ENCODE assay signal across 29 cellular contexts in the genomic region with DNA sequence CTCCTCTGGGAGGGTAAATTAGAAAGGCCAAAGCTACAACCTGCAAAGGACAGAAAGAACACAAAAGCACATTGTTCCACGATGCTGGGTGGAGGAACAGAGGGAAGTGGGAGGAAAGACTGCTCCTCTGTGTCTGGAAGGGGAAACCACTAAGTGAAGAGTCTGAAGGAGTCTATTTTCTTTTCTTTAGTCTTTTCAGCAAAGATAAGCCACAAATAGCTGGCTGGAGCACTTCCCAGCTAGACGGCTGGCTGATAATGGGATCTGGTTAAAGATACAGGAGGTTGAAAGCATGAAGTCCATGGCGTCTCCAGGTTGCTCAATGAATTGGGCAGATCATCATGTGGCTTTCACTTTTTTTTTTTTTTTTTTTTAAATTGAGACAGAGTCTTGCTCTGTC.
DNase-seq lines count a peak whose midpoint lies in the region; ATAC-seq, FAIRE-seq and TF ChIP-seq lines count a peak whose summit lies in the region.
"Had no signal": no experiment of that assay in that cellular context is flagged by ENCODE, and none has a peak within 500 bp of the region (broad histone marks: within the 10 kb centered on the region; RNA-seq: fewer than 3 reads in every experiment).

No MANE protein-coding gene starts in this region.

- H3K27ac ChIP-seq in IMR-90 (ENCODE audit: insufficient read depth, low read length) (no peak overlapping the region), astrocyte (ENCODE audit: low read depth, low read length) (no peak overlapping the region)
- H3K27ac ChIP-seq: gastroesophageal sphincter, PC-9, skin epidermis, transverse colon had no signal

- H3K9me3 ChIP-seq in IMR-90 (ENCODE audit: control insufficient read depth, insufficient read depth, low read length) = no peaks in the 10 kb centered on the region
- no peaks in the 10 kb centered on the region for H3K9me3 ChIP-seq in astrocyte (ENCODE audit: insufficient read depth, low read depth, low read length)
- H3K9me3 ChIP-seq: gastroesophageal sphincter, transverse colon had no signal

- no peak overlapping the region for H3K56ac ChIP-seq in IMR-90 (ENCODE audit: extremely low read depth, insufficient read depth, low read length)

- WGBS in IMR-90 (ENCODE audit: extremely low coverage in 2 of 2, insufficient read length in 1 of 2), 2 experiments = no CpG with 5 or more reads among the region's 3 CpGs

- no peak overlapping the region for H3K4ac ChIP-seq in IMR-90 (ENCODE audit: low read depth, low read length)

- TF ChIP-seq CTCF in IMR-90 (conservative IDR thresholded peaks at IDR 0.05; ENCODE audit: low read depth, low read length) (no peak), astrocyte (IDR thresholded peaks at IDR 0.05; ENCODE audit: insufficient read depth, low read depth, low read length) (no peak), fibroblast of the aortic adventitia (IDR thresholded peaks at IDR 0.05; ENCODE audit: insufficient read depth, low read length) (no peak), progenitor cell of endocrine pancreas (IDR thresholded peaks at IDR 0.05; ENCODE audit: unreplicated experiment) (no peak)

- no peak overlapping the region for H2BK5ac ChIP-seq in IMR-90 (ENCODE audit: low read depth, low read length, poor library complexity, severe bottlenecking)

- H3K27me3 Mint-ChIP-seq in astrocyte (ENCODE audit: low read depth, unreplicated experiment) (peaks cover 18% of the 10 kb centered on the region), progenitor cell of endocrine pancreas (peaks cover 4% of the 10 kb centered on the region)

- no peak for FAIRE-seq in astrocyte (lab: Jason Lieb, UNC)
- FAIRE-seq: colon, GM12891 had no signal

- peaks cover 2% of the 10 kb centered on the region for H3K9me3 Mint-ChIP-seq in astrocyte (ENCODE audit: unreplicated experiment)
- H3K9me3 Mint-ChIP-seq in progenitor cell of endocrine pancreas (ENCODE audit: low read depth) = peaks cover 3% of the 10 kb centered on the region
- H3K9me3 Mint-ChIP-seq: activated CD4-positive, alpha-beta T cell treated with anti-CD3 and anti-CD28 coated beads, Interleukin-2, amount 10 ng/mL, durations not matched to agents 24 days and 14 days; activated naive CD8-positive, alpha-beta T cell treated with anti-CD3 and anti-CD28 coated beads, Interleukin-2, amount 10 ng/mL, durations not matched to agents 7 days and 5 days; activated T-cell treated with anti-CD3 and anti-CD28 coated beads, Interleukin-2, amount 50 U/mL, for 24 hours; natural killer cell had no signal

- BruUV-seq in IMR-90 (replicated peaks; lab: Mats Ljungman, UMichigan) = no TSS peak

- no peak overlapping the region for H3K14ac ChIP-seq in IMR-90 (replicated peaks; ENCODE audit: low read depth, low read length)

- no peak overlapping the region for H2BK15ac ChIP-seq in IMR-90 (ENCODE audit: low read depth, low read length)

- no peak overlapping the region for H4K8ac ChIP-seq in IMR-90 (ENCODE audit: low read depth in 2 of 2, low read length in 2 of 2)

- H2AK5ac ChIP-seq in IMR-90 (ENCODE audit: low read depth, low read length) = no peak overlapping the region

- no peak for TF ChIP-seq POLR2A in IMR-90 (IDR thresholded peaks at IDR 0.05; ENCODE audit: low read depth, low read length)

- dilution Hi-C loops in IMR-90 (cut with HindIII; ENCODE audit: low sequenced_read_pairs, unreplicated experiment) = no loop called here

- H3K79me2 ChIP-seq in astrocyte (ENCODE audit: insufficient read depth, low read length) = no peaks in the 10 kb centered on the region

- H3K9me1 ChIP-seq in IMR-90 (ENCODE audit: insufficient read depth, low read length) = no peaks in the 10 kb centered on the region

- intact Hi-C loops in IMR-90 (cut with micrococcal nuclease) = no loop called here

- POLR2A ChIA-PET in IMR-90 (lab: Charles Lee; ENCODE audit: unreplicated experiment) = no interaction called here

- peaks cover 7% of the 10 kb centered on the region for H3K4me1 Mint-ChIP-seq in astrocyte (ENCODE audit: low read depth, unreplicated experiment)
- H3K4me1 Mint-ChIP-seq in progenitor cell of endocrine pancreas (ENCODE audit: low read depth) = peaks cover 5% of the 10 kb centered on the region
- H3K4me1 Mint-ChIP-seq: activated CD4-positive, alpha-beta T cell treated with anti-CD3 and anti-CD28 coated beads, Interleukin-2, amount 10 ng/mL, durations not matched to agents 24 days and 14 days; activated naive CD8-positive, alpha-beta T cell treated with anti-CD3 and anti-CD28 coated beads, Interleukin-2, amount 10 ng/mL, durations not matched to agents 7 days and 5 days; CD14-positive monocyte; natural killer cell had no signal

- H3K9ac ChIP-seq in IMR-90 (ENCODE audit: low read depth, low read length) (no peak overlapping the region), astrocyte (ENCODE audit: low read length) (no peak overlapping the region)

- no peak overlapping the region for H3K23ac ChIP-seq in IMR-90 (ENCODE audit: low read depth, low read length)

- H3K4me3 ChIP-seq in IMR-90 (ENCODE audit: insufficient read depth, low read depth, low read length) (no peak overlapping the region), astrocyte (ENCODE audit: insufficient read depth, low read depth, low read length) (no peak overlapping the region), fibroblast of the aortic adventitia (ENCODE audit: low read depth, low read length) (no peak overlapping the region)
- H3K4me3 ChIP-seq: gastroesophageal sphincter, PC-9, skin epidermis, transverse colon had no signal

- H4K20me1 ChIP-seq in IMR-90 (ENCODE audit: insufficient read depth, low read length) (no peaks in the 10 kb centered on the region), astrocyte (ENCODE audit: insufficient read depth, low read length) (no peaks in the 10 kb centered on the region)

- no peak overlapping the region for H2BK20ac ChIP-seq in IMR-90 (ENCODE audit: low read depth, low read length)

- no peak overlapping the region for H3K18ac ChIP-seq in IMR-90 (ENCODE audit: low read depth, low read length)

- H3K27ac Mint-ChIP-seq in astrocyte (ENCODE audit: unreplicated experiment) (no peak overlapping the region), progenitor cell of endocrine pancreas (peak overlapping the region; percentile 26)
- H3K27ac Mint-ChIP-seq: activated CD4-positive, alpha-beta T cell treated with anti-CD3 and anti-CD28 coated beads, Interleukin-2, amount 10 ng/mL, durations not matched to agents 24 days and 14 days; activated naive CD8-positive, alpha-beta T cell treated with anti-CD3 and anti-CD28 coated beads, Interleukin-2, amount 10 ng/mL, durations not matched to agents 7 days and 5 days; activated T-cell treated with anti-CD3 and anti-CD28 coated beads, Interleukin-2, amount 50 U/mL, for 24 hours; natural killer cell had no signal

- no peak for ATAC-seq in IMR-90 (ENCODE audit: low read depth)
- ATAC-seq in GM21737 (IDR thresholded peaks at IDR 0.05; ENCODE audit: unreplicated experiment) = no peak
- ATAC-seq: gastroesophageal sphincter, left ventricle myocardium superior, natural killer cell had no signal

- H4K91ac ChIP-seq in IMR-90 (ENCODE audit: insufficient read depth, low read depth, low read length) = no peak overlapping the region

- H4K5ac ChIP-seq in IMR-90 (ENCODE audit: low read depth, low read length) = no peak overlapping the region

- H3K4me2 ChIP-seq in IMR-90 (ENCODE audit: low read depth, low read length) = no peak overlapping the region
- no peak overlapping the region for H3K4me2 ChIP-seq in astrocyte (ENCODE audit: low read length)
- H3K4me2 ChIP-seq: PC-9 had no signal

- no peaks in the 10 kb centered on the region for H3K79me1 ChIP-seq in IMR-90 (ENCODE audit: low read depth in 1 of 2, low read length in 2 of 2)

- H3K4me3 Mint-ChIP-seq in astrocyte (ENCODE audit: unreplicated experiment) (no peak overlapping the region), progenitor cell of endocrine pancreas (ENCODE audit: low read depth) (no peak overlapping the region)
- H3K4me3 Mint-ChIP-seq: activated CD4-positive, alpha-beta T cell treated with anti-CD3 and anti-CD28 coated beads, Interleukin-2, amount 10 ng/mL, durations not matched to agents 24 days and 14 days; activated naive CD8-positive, alpha-beta T cell treated with anti-CD3 and anti-CD28 coated beads, Interleukin-2, amount 10 ng/mL, durations not matched to agents 7 days and 5 days; activated T-cell treated with anti-CD3 and anti-CD28 coated beads, Interleukin-2, amount 50 U/mL, for 24 hours; CD14-positive monocyte; natural killer cell had no signal

- TF ChIP-seq RAD21 in IMR-90 (IDR thresholded peaks at IDR 0.05; ENCODE audit: low read length) = no peak

- peaks cover 2% of the 10 kb centered on the region for H3K36me3 Mint-ChIP-seq in astrocyte (ENCODE audit: low read depth, unreplicated experiment)
- no peaks in the 10 kb centered on the region for H3K36me3 Mint-ChIP-seq in progenitor cell of endocrine pancreas (ENCODE audit: insufficient read depth)
- H3K36me3 Mint-ChIP-seq: activated naive CD8-positive, alpha-beta T cell treated with anti-CD3 and anti-CD28 coated beads, Interleukin-2, amount 10 ng/mL, durations not matched to agents 7 days and 5 days; CD14-positive monocyte; natural killer cell had no signal

- in situ Hi-C loops in IMR-90 (cut with MboI; ENCODE audit: low sequenced_read_pairs) = no loop called here

- no peaks in the 10 kb centered on the region for H3K36me3 ChIP-seq in IMR-90 (ENCODE audit: control insufficient read depth, insufficient read depth, low read length)
- H3K36me3 ChIP-seq in astrocyte (ENCODE audit: insufficient read depth, low read length) = no peaks in the 10 kb centered on the region
- H3K36me3 ChIP-seq: gastroesophageal sphincter, transverse colon had no signal

- CTCF ChIA-PET in IMR-90 (lab: Yijun Ruan, JAX) = no interaction called here

- H3K27me3 ChIP-seq in IMR-90 (ENCODE audit: control insufficient read depth, insufficient read depth, low read length) (peaks cover 50% of the 10 kb centered on the region), astrocyte (ENCODE audit: insufficient read depth, low read length) (peaks cover 12% of the 10 kb centered on the region)

- no peak overlapping the region for H2AK9ac ChIP-seq in IMR-90 (replicated peaks; ENCODE audit: low read depth, low read length, poor library complexity)

- DNase-seq in IMR-90 (peak; percentile 18), astrocyte (ENCODE audit: low read depth) (peak; percentile 77), fibroblast of the aortic adventitia (ENCODE audit: low read depth) (peak; percentile 66), progenitor cell of endocrine pancreas (ENCODE audit: low spot score, unreplicated experiment) (no peak), NCI-H2029 (lab: John Stamatoyannopoulos, UW) (no peak)
- no peak for DNase-seq in stimulated activated CD4-positive, alpha-beta T cell treated with anti-CD3 and anti-CD28 coated beads, Interleukin-1b, Interleukin-23, amount 100 ng/mL, for 48 hours
- DNase-seq: activated CD4-positive, alpha-beta T cell treated with anti-CD3 and anti-CD28 coated beads, Interleukin-2, amount 10 ng/mL, durations not matched to agents 24 days and 14 days; activated gamma-delta T cell; activated naive CD8-positive, alpha-beta T cell treated with anti-CD3 and anti-CD28 coated beads, Interleukin-2, amount 10 ng/mL, durations not matched to agents 7 days and 5 days; activated T-cell treated with anti-CD3 and anti-CD28 coated beads, Interleukin-2, amount 50 U/mL, for 24 hours; effector CD8-positive, alpha-beta T cell; GOT3; hippocampal formation; left ventricle myocardium superior; natural killer cell; NCI-H1092 treated with DMSO at 0.1 percent for 48 hours; NCI-H187; NCI-H524 treated with DMSO at 0.1 percent for 48 hours; NK-92 treated with Interleukin-12 subunit alpha and Interleukin-12 subunit beta, amount 100 ng/mL, for 24 hours; PC-9; Right ventricle myocardium superior; stimulated activated CD4-positive, alpha-beta T cell treated with anti-CD3 and anti-CD28 coated beads, Interleukin-2, amount 100 ng/mL, for 24 hours; transverse colon had no signal

- H2BK120ac ChIP-seq in IMR-90 (ENCODE audit: low read depth, low read length) = no peak overlapping the region

- H2AFZ ChIP-seq in IMR-90 (replicated peaks; ENCODE audit: low read length, poor library complexity) = no peak overlapping the region
- H2AFZ ChIP-seq in astrocyte (ENCODE audit: low read depth, low read length) = no peak overlapping the region
- H2AFZ ChIP-seq: PC-9 had no signal

- H3K4me1 ChIP-seq in IMR-90 (ENCODE audit: control insufficient read depth, insufficient read depth, low read length) (no peaks in the 10 kb centered on the region), astrocyte (ENCODE audit: insufficient read depth, low read length) (peaks cover 4% of the 10 kb centered on the region)
- H3K4me1 ChIP-seq: gastroesophageal sphincter, transverse colon had no signal

Comparison
In these comparisons a context has a peak if more than half of its experiments do, and no peak if none do; other contexts are left out.
1. DNase-seq: peak in IMR-90 (single experiment), astrocyte (single experiment) and fibroblast of the aortic adventitia (single experiment); none in progenitor cell of endocrine pancreas (single experiment), NCI-H2029 (single experiment) and stimulated activated CD4-positive, alpha-beta T cell treated with anti-CD3 and anti-CD28 coated beads, Interleukin-1b, Interleukin-23, amount 100 ng/mL, for 48 hours (single experiment).